In the genomic region with DNA sequence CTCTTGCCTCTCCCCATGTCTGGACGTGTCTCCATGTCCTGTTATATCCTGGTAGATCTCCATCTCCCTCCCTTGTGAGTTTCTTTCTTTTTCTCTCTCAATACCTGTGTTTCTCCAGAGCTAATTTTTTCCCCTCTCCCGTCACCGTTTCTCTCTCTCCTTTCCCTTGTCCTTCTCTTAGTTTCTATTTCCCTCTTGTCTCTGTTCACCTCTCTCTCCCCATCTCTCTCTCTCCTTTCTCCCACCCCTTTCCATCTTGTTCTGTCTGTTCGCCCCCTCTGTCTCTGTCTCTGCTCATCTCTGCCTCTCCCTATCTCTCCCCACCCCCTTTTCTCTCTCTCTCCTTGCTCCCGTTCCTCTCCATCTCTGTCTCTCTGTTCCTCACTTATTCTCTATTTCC, we compare ENCODE assay signal across 1 cellular context.
TF ChIP-seq lines count a peak whose summit lies in the region.

No MANE protein-coding gene starts in this region.

TF ChIP-seq in HEK293, 187 proteins besides CTCF, POLR2A, EP300 and RAD21 (continued from another document):
- TF ChIP-seq, protein P1, sequence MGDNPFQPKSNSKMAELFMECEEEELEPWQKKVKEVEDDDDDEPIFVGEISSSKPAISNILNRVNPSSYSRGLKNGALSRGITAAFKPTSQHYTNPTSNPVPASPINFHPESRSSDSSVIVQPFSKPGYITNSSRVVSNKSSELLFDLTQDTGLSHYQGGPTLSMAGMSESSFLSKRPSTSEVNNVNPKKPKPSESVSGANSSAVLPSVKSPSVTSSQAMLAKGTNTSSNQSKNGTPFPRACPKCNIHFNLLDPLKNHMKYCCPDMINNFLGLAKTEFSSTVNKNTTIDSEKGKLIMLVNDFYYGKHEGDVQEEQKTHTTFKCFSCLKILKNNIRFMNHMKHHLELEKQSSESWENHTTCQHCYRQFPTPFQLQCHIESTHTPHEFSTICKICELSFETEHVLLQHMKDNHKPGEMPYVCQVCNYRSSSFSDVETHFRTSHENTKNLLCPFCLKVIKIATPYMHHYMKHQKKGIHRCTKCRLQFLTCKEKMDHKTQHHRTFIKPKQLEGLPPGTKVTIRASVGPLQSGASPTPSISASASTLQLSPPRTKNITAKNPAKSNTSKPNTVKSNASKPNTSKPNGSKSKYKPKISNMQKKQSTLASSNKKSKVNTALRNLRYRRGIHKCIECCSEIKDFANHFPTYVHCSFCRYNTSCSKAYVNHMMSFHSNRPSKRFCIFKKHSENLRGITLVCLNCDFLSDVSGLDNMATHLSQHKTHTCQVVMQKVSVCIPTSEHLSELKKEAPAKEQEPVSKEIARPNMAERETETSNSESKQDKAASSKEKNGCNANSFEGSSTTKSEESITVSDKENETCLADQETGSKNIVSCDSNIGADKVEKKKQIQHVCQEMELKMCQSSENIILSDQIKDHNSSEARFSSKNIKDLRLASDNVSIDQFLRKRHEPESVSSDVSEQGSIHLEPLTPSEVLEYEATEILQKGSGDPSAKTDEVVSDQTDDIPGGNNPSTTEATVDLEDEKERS (tag by site-specific recombination; IDR thresholded peaks at IDR 0.05) = no peak
- TF ChIP-seq ZNF596 (tag by site-specific recombination; IDR thresholded peaks at IDR 0.05) = peak; percentile 48; the same call in 1 of the 2 replicates
TF ChIP-seq in HEK293: peak in this region for 4.
